8 cellular contexts compared by ENCODE assay signal in the genomic region with DNA sequence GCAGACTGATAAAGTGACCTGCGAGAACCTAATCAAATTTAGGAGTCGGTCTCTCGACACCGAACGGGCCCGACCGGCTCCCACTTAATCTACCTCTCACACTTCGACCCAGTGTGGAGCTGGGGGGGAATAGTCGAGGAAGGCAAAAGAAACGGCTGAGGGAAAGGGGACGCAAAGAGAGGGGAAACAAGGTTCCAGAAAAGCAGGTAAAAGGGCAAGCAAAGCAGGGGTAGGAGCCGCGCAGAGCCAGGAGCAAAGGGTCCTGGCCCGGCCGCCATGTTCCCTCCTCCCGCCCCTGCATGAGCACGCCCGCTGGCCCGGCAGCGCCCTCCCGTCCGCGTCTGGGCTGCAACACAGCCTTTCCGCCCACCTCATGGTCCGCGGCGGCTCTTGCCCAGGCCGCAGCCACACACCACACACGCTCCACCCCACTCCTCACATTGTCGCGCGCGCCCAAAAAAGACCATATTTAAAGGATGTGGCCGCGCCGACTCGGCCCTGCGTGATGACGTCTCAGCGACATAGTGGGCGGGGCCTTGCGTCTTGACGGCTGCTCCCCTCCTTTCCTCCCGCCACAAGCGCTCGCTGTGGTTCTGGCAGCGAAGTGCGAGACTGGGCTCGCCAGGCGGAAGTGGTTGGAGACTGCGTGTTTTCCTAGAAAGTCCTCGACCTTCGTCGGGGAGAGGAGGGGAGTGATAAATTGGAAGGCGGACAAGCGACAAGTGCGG. TPM values are rescaled to one million over a fixed set of nuclear protein-coding genes. Genes with fewer than 3 reads are reported as not detected.
DNase-seq lines count a peak whose midpoint lies in the region; ATAC-seq and TF ChIP-seq lines count a peak whose summit lies in the region.

Gene ICE2 (minus strand): TSS at position 510 of the 728 bp plus-strand sequence. CDS start 1,165 bp downstream, outside the sequence.

- peaks cover 8% of the 10 kb centered on the region for H3K36me3 ChIP-seq in upper lobe of right lung

- DNase-seq in GM13976 (ENCODE audit: low spot score) (peak; percentile 90), NCI-H146 treated with DMSO at 0.1 percent for 48 hours (lab: John Stamatoyannopoulos, UW; ENCODE audit: unreplicated experiment) (peak; percentile 75), amniotic stem cell (lab: John Stamatoyannopoulos, UW) (peak; percentile 90), left cardiac atrium (peak; percentile 98), posterior vena cava (ENCODE audit: low spot score) (peak; percentile 99), upper lobe of right lung (peak; percentile 99)

- TF ChIP-seq CTCF in GM13976 (IDR thresholded peaks at IDR 0.05; ENCODE audit: borderline replicate concordance, control extremely low read depth, extremely low read depth, insufficient read depth, missing control alignments) (no peak), upper lobe of right lung (IDR thresholded peaks at IDR 0.05) (no peak)

- H3K9me3 ChIP-seq in upper lobe of right lung: no peaks in the 10 kb centered on the region

- peaks cover 27% of the 10 kb centered on the region for H3K4me1 ChIP-seq in upper lobe of right lung

- intact Hi-C loops in T-helper 1 cell treated with Interleukin-12 subunit alpha and Interleukin-12 subunit beta and Interleukin-4 antibody, amounts not matched to agents 30 ng/mL and 1 ng/mL, for 36 hours (cut with micrococcal nuclease): loop anchor here (1.0 to 5.0 kb wide), 15 partner anchors 29 to 1580 kb away; partner anchors contain the start of genes BNIP2 and GTF2A2
- intact Hi-C loops in left cardiac atrium (cut with DNase I) (no loop called here), posterior vena cava (cut with DNase I) (no loop called here), upper lobe of right lung (cut with DNase I) (no loop called here)

- in situ Hi-C loops in GM13976 (cut with MboI; ENCODE audit: low sequenced_read_pairs, unreplicated experiment): no loop called here

- ATAC-seq in HG02870 (IDR thresholded peaks at IDR 0.05; ENCODE audit: unreplicated experiment): peak; percentile 80
- ATAC-seq in left cardiac atrium: peak; percentile 97 to 98
- ATAC-seq in upper lobe of right lung: peak; percentile 99

- H3K4me3 ChIP-seq in upper lobe of right lung: peak within 1 kb of the TSS; percentile 72

- peak within 1 kb of the TSS; percentile 94 for H3K27ac ChIP-seq in upper lobe of right lung

- H3K27me3 ChIP-seq in upper lobe of right lung: no peaks in the 10 kb centered on the region

RNA-seq across cellular contexts. Expression of gene ICE2, which starts in this region (rescaled TPM):
- 65.8 and 70.7 TPM in 2 replicates for total RNA-seq in T-helper 1 cell treated with Interleukin-12 subunit alpha and Interleukin-12 subunit beta and Interleukin-4 antibody, amounts not matched to agents 30 ng/mL and 1 ng/mL, for 36 hours
- 10 to 100 TPM; 29.0 to 29.6 TPM for total RNA-seq in left cardiac atrium
- 10 to 100 TPM; 42.6 to 43.6 TPM for total RNA-seq in posterior vena cava
- total RNA-seq in upper lobe of right lung: 49.9 TPM

Comparison
In these comparisons a context has a peak if more than half of its experiments do, and no peak if none do; other contexts are left out.
1. Peak in every context shown above with its lines: DNase-seq, ATAC-seq, H3K4me3 ChIP-seq and H3K27ac ChIP-seq.